Comparison of ENCODE assay signal across 2 cellular contexts in the genomic region with DNA sequence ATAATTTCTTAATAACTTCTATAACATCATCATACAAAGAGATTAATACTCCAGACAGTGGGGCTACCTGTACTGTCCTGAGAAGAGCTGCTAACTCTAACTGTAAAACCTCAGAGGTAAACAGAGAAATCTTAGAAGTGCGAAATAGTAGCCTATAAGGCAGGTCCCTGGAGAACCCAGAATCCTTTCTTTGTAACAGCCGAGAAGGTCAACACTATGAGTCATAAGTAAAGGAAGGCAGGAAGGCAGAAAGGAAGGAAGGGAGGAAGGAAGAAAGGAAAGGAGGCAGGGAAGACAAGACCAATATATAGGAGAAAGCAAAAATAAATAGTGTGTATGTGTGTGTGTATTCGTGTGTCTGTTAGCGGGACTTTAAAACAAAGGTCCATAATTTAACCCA.
TF ChIP-seq lines count a peak whose summit lies in the region.

No MANE protein-coding gene starts in this region.

TF ChIP-seq in A549, 52 proteins besides CTCF, POLR2A, EP300 and RAD21 (continued from another document):
- TF ChIP-seq ESRRA (IDR thresholded peaks at IDR 0.05; ENCODE audit: borderline replicate concordance, low read length) (no peak), HEYL (CRISPR knock-in tag; IDR thresholded peaks at IDR 0.05) (no peak), NFE2L2 (conservative IDR thresholded peaks at IDR 0.05; ENCODE audit: low read length) (no peak), HOXA7 (CRISPR knock-in tag; IDR thresholded peaks at IDR 0.05) (no peak), CHD2 (IDR thresholded peaks at IDR 0.05; ENCODE audit: low read length, partially characterized antibody) (no peak), KDM5A (IDR thresholded peaks at IDR 0.05) (no peak), MAFK (IDR thresholded peaks at IDR 0.05; ENCODE audit: partially characterized antibody) (no peak)
- TF ChIP-seq, protein P1, sequence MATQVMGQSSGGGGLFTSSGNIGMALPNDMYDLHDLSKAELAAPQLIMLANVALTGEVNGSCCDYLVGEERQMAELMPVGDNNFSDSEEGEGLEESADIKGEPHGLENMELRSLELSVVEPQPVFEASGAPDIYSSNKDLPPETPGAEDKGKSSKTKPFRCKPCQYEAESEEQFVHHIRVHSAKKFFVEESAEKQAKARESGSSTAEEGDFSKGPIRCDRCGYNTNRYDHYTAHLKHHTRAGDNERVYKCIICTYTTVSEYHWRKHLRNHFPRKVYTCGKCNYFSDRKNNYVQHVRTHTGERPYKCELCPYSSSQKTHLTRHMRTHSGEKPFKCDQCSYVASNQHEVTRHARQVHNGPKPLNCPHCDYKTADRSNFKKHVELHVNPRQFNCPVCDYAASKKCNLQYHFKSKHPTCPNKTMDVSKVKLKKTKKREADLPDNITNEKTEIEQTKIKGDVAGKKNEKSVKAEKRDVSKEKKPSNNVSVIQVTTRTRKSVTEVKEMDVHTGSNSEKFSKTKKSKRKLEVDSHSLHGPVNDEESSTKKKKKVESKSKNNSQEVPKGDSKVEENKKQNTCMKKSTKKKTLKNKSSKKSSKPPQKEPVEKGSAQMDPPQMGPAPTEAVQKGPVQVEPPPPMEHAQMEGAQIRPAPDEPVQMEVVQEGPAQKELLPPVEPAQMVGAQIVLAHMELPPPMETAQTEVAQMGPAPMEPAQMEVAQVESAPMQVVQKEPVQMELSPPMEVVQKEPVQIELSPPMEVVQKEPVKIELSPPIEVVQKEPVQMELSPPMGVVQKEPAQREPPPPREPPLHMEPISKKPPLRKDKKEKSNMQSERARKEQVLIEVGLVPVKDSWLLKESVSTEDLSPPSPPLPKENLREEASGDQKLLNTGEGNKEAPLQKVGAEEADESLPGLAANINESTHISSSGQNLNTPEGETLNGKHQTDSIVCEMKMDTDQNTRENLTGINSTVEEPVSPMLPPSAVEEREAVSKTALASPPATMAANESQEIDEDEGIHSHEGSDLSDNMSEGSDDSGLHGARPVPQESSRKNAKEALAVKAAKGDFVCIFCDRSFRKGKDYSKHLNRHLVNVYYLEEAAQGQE (IDR thresholded peaks at IDR 0.05): no peak
- TF ChIP-seq, protein P2, sequence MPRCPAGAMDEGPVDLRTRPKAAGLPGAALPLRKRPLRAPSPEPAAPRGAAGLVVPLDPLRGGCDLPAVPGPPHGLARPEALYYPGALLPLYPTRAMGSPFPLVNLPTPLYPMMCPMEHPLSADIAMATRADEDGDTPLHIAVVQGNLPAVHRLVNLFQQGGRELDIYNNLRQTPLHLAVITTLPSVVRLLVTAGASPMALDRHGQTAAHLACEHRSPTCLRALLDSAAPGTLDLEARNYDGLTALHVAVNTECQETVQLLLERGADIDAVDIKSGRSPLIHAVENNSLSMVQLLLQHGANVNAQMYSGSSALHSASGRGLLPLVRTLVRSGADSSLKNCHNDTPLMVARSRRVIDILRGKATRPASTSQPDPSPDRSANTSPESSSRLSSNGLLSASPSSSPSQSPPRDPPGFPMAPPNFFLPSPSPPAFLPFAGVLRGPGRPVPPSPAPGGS (IDR thresholded peaks at IDR 0.05): no peak
- TF ChIP-seq, protein P3, sequence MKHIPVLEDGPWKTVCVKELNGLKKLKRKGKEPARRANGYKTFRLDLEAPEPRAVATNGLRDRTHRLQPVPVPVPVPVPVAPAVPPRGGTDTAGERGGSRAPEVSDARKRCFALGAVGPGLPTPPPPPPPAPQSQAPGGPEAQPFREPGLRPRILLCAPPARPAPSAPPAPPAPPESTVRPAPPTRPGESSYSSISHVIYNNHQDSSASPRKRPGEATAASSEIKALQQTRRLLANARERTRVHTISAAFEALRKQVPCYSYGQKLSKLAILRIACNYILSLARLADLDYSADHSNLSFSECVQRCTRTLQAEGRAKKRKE (CRISPR knock-in tag; IDR thresholded peaks at IDR 0.05; ENCODE audit: low read depth): no peak

TF ChIP-seq in HEK293, 187 proteins besides CTCF, POLR2A, EP300 and RAD21 (continued from another document):
- TF ChIP-seq, protein P4, sequence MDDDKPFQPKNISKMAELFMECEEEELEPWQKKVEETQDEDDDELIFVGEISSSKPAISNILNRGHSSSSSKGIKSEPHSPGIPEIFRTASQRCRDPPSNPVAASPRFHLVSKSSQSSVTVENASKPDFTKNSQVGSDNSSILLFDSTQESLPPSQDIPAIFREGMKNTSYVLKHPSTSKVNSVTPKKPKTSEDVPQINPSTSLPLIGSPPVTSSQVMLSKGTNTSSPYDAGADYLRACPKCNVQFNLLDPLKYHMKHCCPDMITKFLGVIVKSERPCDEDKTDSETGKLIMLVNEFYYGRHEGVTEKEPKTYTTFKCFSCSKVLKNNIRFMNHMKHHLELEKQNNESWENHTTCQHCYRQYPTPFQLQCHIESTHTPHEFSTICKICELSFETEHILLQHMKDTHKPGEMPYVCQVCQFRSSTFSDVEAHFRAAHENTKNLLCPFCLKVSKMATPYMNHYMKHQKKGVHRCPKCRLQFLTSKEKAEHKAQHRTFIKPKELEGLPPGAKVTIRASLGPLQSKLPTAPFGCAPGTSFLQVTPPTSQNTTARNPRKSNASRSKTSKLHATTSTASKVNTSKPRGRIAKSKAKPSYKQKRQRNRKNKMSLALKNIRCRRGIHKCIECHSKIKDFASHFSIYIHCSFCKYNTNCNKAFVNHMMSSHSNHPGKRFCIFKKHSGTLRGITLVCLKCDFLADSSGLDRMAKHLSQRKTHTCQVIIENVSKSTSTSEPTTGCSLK (tag by site-specific recombination; IDR thresholded peaks at IDR 0.05): no peak
